In genomic region chr3:13068269-13069010, GRCh38 we compare ENCODE assay signal across 22 cellular contexts. TPM values are rescaled to one million over a fixed set of nuclear protein-coding genes. Genes with fewer than 3 reads are reported as not detected.
A peak's percentile ranks its signal among the peaks of the same experiment; 100 is the strongest.
DNase-seq lines count a peak whose midpoint lies in the region; ATAC-seq, FAIRE-seq and TF ChIP-seq lines count a peak whose summit lies in the region.
"Had no signal": no experiment of that assay in that cellular context is flagged by ENCODE, and none has a peak within 500 bp of the region (broad histone marks: within the 10 kb centered on the region; RNA-seq: fewer than 3 reads in every experiment).

No MANE protein-coding gene starts in this region.

- no peaks in the 10 kb centered on the region for H3K9me3 ChIP-seq in A549
- H3K9me3 ChIP-seq in H1 (ENCODE audit: insufficient read depth in 2 of 2, low read depth in 1 of 2, low read length in 1 of 2) = no peaks in the 10 kb centered on the region
- H3K9me3 ChIP-seq: pancreas, thoracic aorta had no signal

- H3K23me2 ChIP-seq in H1 (ENCODE audit: low read depth, low read length) = peaks cover 5% of the 10 kb centered on the region; the same call in 1 of the 2 replicates

- ATAC-seq in A549 (no peak), T-cell (replicated peaks in 1 of 4) (no peak), HG03460 (IDR thresholded peaks at IDR 0.05; ENCODE audit: unreplicated experiment) (no peak), GM21717 (IDR thresholded peaks at IDR 0.05; ENCODE audit: unreplicated experiment) (no peak)
- ATAC-seq: pancreas had no signal

- DNase-seq in A549 (ENCODE audit: low read depth in 1 of 2, low spot score in 1 of 2) (no peak), GM10248 (ENCODE audit: extremely low spot score) (no peak), T-cell (no peak), H1 (ENCODE audit: low read depth in 1 of 2, low spot score in 2 of 2) (no peak), mucosa of gallbladder (ENCODE audit: low spot score) (no peak), NCI-H2029 (lab: John Stamatoyannopoulos, UW) (no peak)
- DNase-seq: activated CD4-positive, alpha-beta T cell treated with anti-CD3 and anti-CD28 coated beads for 4 hours; activated gamma-delta T cell treated with Interleukin-2 at 50 U/mL for 16 hours; central memory CD4-positive, alpha-beta T cell; KBM-7; mammary epithelial cell; NCI-H1694; NCI-H510A; pancreas; stimulated activated CD4-positive, alpha-beta T cell treated with anti-CD3 and anti-CD28 coated beads, Interleukin-12 subunit alpha, Interleukin-12 subunit beta, amount 100 ng/mL, for 4 hours; SW 1271 had no signal

- no peak for TF ChIP-seq EP300 in A549 (IDR thresholded peaks at IDR 0.05)
- TF ChIP-seq EP300 in H1 (IDR thresholded peaks at IDR 0.05; ENCODE audit: borderline replicate concordance in 1 of 2, low read depth in 2 of 2, low read length in 2 of 2) = no peak

- 72% methylated on average over 4 of the region's 4 CpGs for WGBS in A549 (ENCODE audit: missing lambda C conversion rate)
- 81% methylated on average over 4 of the region's 4 CpGs; no CpG with 5 or more reads in 1 of the 2 experiments for WGBS in H1 (ENCODE audit: extremely low coverage in 1 of 2, insufficient coverage in 1 of 2, insufficient read length in 1 of 2, insufficient replicate concordance in 2 of 2, low coverage in 1 of 2, low lambda C conversion rate in 2 of 2, missing lambda C conversion rate in 1 of 2), 2 experiments

- no peak overlapping the region for H4K91ac ChIP-seq in H1 (replicated peaks; ENCODE audit: insufficient read length, low read length)

- no peak overlapping the region for H2BK120ac ChIP-seq in H1 (replicated peaks; ENCODE audit: low read depth, low read length)

- H3K4me1 Mint-ChIP-seq in T-cell = peaks cover 30 to 58% (median 44%) of the 10 kb centered on the region in 3 donors

- CTCF ChIA-PET in A549 (lab: Yijun Ruan, JAX) (interaction anchor here (0.7 kb wide), 1 partner anchor 1510 kb away, joined by 3 read pairs; no protein-coding TSS in a partner anchor), GM10248 (lab: Yijun Ruan, JAX) (interaction anchor here (1.5 kb wide), 1 partner anchor 22 kb away, joined by 3 read pairs; no protein-coding TSS in a partner anchor), T-cell (lab: Charles Lee) (interaction anchor here in 1 of 2 donors (0.5 kb wide), 1 partner anchor 394 kb away, joined by 4 read pairs; no protein-coding TSS in a partner anchor), H1 (lab: Charles Lee; ENCODE audit: partially characterized antibody) (interaction anchor here (0.7 to 1.6 kb wide), 5 partner anchors 10 to 41 kb away, joined by 3 to 5 read pairs (median 3); no protein-coding TSS in a partner anchor)

- no peaks in the 10 kb centered on the region for H3K79me1 ChIP-seq in H1 (ENCODE audit: low read depth, low read length)

- no peak for FAIRE-seq in A549 (lab: Jason Lieb, UNC)
- FAIRE-seq in H1 (lab: Jason Lieb, UNC) = no peak
- FAIRE-seq: endometrium, frontal cortex, pancreas, RCC 7860 had no signal

- H3K79me2 ChIP-seq in H1 (ENCODE audit: control insufficient read depth in 1 of 2, insufficient read depth in 2 of 2, low read length in 2 of 2) = no peaks in the 10 kb centered on the region

- H3K27ac Mint-ChIP-seq in T-cell = peak overlapping the region; percentile 46 to 88

- H3K4ac ChIP-seq in H1 (replicated peaks; ENCODE audit: insufficient read length, low read depth, low read length) = no peak overlapping the region

- TF ChIP-seq CTCF in A549 (IDR thresholded peaks at IDR 0.05) (no peak), GM10248 (IDR thresholded peaks at IDR 0.05; ENCODE audit: control extremely low read depth, extremely low read depth, low read depth, missing control alignments) (peak; percentile 12), H1 (IDR thresholded peaks at IDR 0.05; ENCODE audit: control extremely low read depth in 1 of 3, insufficient read depth in 1 of 3, low read depth in 1 of 3, low read length in 3 of 3) (peak in 1 of 3 experiments; percentile 17; a peak in 1 of 4 replicates)

- no peak overlapping the region for H3K56ac ChIP-seq in H1 (replicated peaks; ENCODE audit: insufficient read length, low read depth, low read length)

- H3K23ac ChIP-seq in H1 (ENCODE audit: insufficient read length) = no peak overlapping the region

- H2BK20ac ChIP-seq in H1 (ENCODE audit: low read length) = no peak overlapping the region

- TF ChIP-seq RAD21 in A549 (conservative IDR thresholded peaks at IDR 0.05 in 1 of 2, IDR thresholded peaks at IDR 0.05 in 1 of 2) (no peak), H1 (IDR thresholded peaks at IDR 0.05 in 1 of 2, conservative IDR thresholded peaks at IDR 0.05 in 1 of 2; ENCODE audit: low read depth in 2 of 2, low read length in 2 of 2) (peak; percentile 7 to 34; a peak in 2 of 4 replicates)

- no peaks in the 10 kb centered on the region for H3K9me3 Mint-ChIP-seq in T-cell

- POLR2A ChIA-PET in A549 (lab: Yijun Ruan, JAX) = no interaction called here
- POLR2A ChIA-PET in GM10248 (lab: Yijun Ruan, JAX) = interaction anchor here (1.0 kb wide), 1 partner anchor 48 kb away, joined by 3 read pairs; no protein-coding TSS in a partner anchor
- POLR2A ChIA-PET in T-cell (lab: Charles Lee) = interaction anchor here in 1 of 2 donors (0.6 kb wide), 1 partner anchor 25 kb away, joined by 5 read pairs; no protein-coding TSS in a partner anchor
- POLR2A ChIA-PET in H1 (lab: Charles Lee; ENCODE audit: partially characterized antibody) = no interaction called here

- H3K9ac ChIP-seq in H1 (replicated peaks in 1 of 4; ENCODE audit: extremely low read depth in 1 of 4, low read depth in 3 of 4, low read length in 3 of 4) = no peak overlapping the region

- H3K36me3 ChIP-seq in H1 (ENCODE audit: control insufficient read depth in 2 of 4, insufficient read depth in 4 of 4, low read length in 3 of 4) = no peaks in the 10 kb centered on the region
- H3K36me3 ChIP-seq: pancreas, thoracic aorta had no signal

- no peaks in the 10 kb centered on the region for H3K36me3 Mint-ChIP-seq in T-cell

- H3K4me3 ChIP-seq in A549 (no peak overlapping the region), H1 (ENCODE audit: extremely low read depth in 1 of 4, insufficient read depth in 2 of 4, low read depth in 3 of 4, low read length in 4 of 4) (no peak overlapping the region)
- H3K4me3 ChIP-seq: pancreas, thoracic aorta had no signal

- H3K4me2 ChIP-seq in A549 (no peak overlapping the region), H1 (ENCODE audit: insufficient read depth in 1 of 2, low read depth in 2 of 2, low read length in 2 of 2) (no peak overlapping the region)

- H3K14ac ChIP-seq in H1 (ENCODE audit: insufficient read length) = no peak overlapping the region

- TF ChIP-seq POLR2A in A549 (IDR thresholded peaks at IDR 0.05; ENCODE audit: low read length) = no peak
- no peak for TF ChIP-seq POLR2A in H1 (IDR thresholded peaks at IDR 0.05; ENCODE audit: control extremely low read depth in 1 of 2, low read depth in 2 of 2, low read length in 2 of 2)

- peaks cover 0 to 2% of the 10 kb centered on the region in 2 donors for H3K27me3 Mint-ChIP-seq in T-cell

- H2BK12ac ChIP-seq in H1 (ENCODE audit: low read depth, low read length) = no peak overlapping the region

- no peak overlapping the region for H2AFZ ChIP-seq in H1 (ENCODE audit: low read length)

- no peak overlapping the region for H2BK15ac ChIP-seq in H1 (ENCODE audit: low read length)

- no peak overlapping the region for H2AK5ac ChIP-seq in H1 (ENCODE audit: low read depth, low read length)

- H4K8ac ChIP-seq in H1 (ENCODE audit: extremely low read depth, insufficient read depth, low read length) = no peak overlapping the region

- H3K27ac ChIP-seq in A549 = no peak overlapping the region
- H3K27ac ChIP-seq in H1 (ENCODE audit: low read depth, low read length) = no peak overlapping the region
- H3K27ac ChIP-seq: pancreas, thoracic aorta had no signal

- H3K27me3 ChIP-seq in H1 (replicated peaks in 1 of 4; ENCODE audit: control insufficient read depth in 3 of 4, extremely low read depth in 1 of 4, insufficient read depth in 3 of 4, low read length in 3 of 4) = peaks cover 0 to 14% (median 10%) of the 10 kb centered on the region in 4 experiments; a peak in 6 of 7 replicates
- H3K27me3 ChIP-seq: pancreas had no signal

- peaks cover 2 to 3% of the 10 kb centered on the region in 2 experiments for H4K20me1 ChIP-seq in H1 (replicated peaks in 1 of 2; ENCODE audit: control insufficient read depth in 1 of 2, insufficient read depth in 2 of 2, low read length in 2 of 2)

- no peak overlapping the region for H4K5ac ChIP-seq in H1 (ENCODE audit: insufficient read length, low read depth, low read length)

- H3K4me3 Mint-ChIP-seq in T-cell = peak overlapping the region in 1 of 3 donors; percentile 37

- H3K18ac ChIP-seq in H1 (ENCODE audit: extremely low read depth, low read length) = no peak overlapping the region

- H2BK5ac ChIP-seq in H1 (ENCODE audit: low read depth, low read length) = 0 out of 2 replicates have a peak overlapping the region, but pooled peaks have one; percentile 16

- H3K4me1 ChIP-seq in A549 (no peaks in the 10 kb centered on the region), H1 (replicated peaks in 1 of 4; ENCODE audit: control insufficient read depth in 3 of 4, insufficient read depth in 4 of 4, low read length in 3 of 4) (peaks cover 0 to 8% (median 4%) of the 10 kb centered on the region in 4 experiments; a peak in 4 of 7 replicates)
- H3K4me1 ChIP-seq: pancreas had no signal

TF ChIP-seq in A549, 52 proteins besides CTCF, POLR2A, EP300 and RAD21:
- no peak for TF ChIP-seq MAFK (IDR thresholded peaks at IDR 0.05; ENCODE audit: partially characterized antibody)
- TF ChIP-seq ZFP36 (IDR thresholded peaks at IDR 0.05; ENCODE audit: borderline replicate concordance, partially characterized antibody) = peak; percentile 76
TF ChIP-seq in A549: peak in this region for 1.

TF ChIP-seq in H1, 55 proteins besides CTCF, POLR2A, EP300 and RAD21:
- TF ChIP-seq TAF1 (IDR thresholded peaks at IDR 0.05; ENCODE audit: low read depth, low read length) (no peak), GABPA (IDR thresholded peaks at IDR 0.05; ENCODE audit: borderline replicate concordance, insufficient read depth, low read length) (no peak)

RNA-seq across cellular contexts. Expression of gene IQSEC1, which starts 4.8 kb away (rescaled TPM):
- polyA plus RNA-seq in A549 (2011; rRNA removed) (3.7 and 5.8 TPM in 2 replicates), A549 (2017; fragmentation: RNase III; extraction: RNeasy Plus Mini Kit Qiagen cat#74134 plus additional on column Dnase treatment) (10.2 to 10.7 TPM (median 10.5 TPM) in 3 replicates), H1 (2011; rRNA removed) (6.8 and 12.4 TPM in 2 replicates)
- polyA plus RNA-seq in A549 (2012; cell fraction: cytosol; rRNA removed) = 6.7 and 9.6 TPM in 2 replicates
- polyA plus RNA-seq in A549 (2012; cell fraction: nucleus; rRNA removed) = 17.5 and 17.8 TPM in 2 replicates
- polyA minus RNA-seq in A549 (2011; rRNA and poly(A)+ RNA removed) = 7.4 and 9.4 TPM in 2 replicates
- total RNA-seq in T-cell (100 to 1,000 TPM in 1 of 5 donors, 10 to 100 TPM in 4; 73.7 to 113 (median 86.9) TPM), mucosa of gallbladder (49.8 TPM)
- 28.2 and 28.8 TPM in 2 replicates for total RNA-seq in H1 (2021; fragmentation: NEBNext Ultra II Directional; extraction: Animal tissue kit (Norgen Biotek cat#: 25700))
- polyA plus RNA-seq in H1 (2011; cell fraction: cytosol; rRNA removed) = 5.7 TPM
- 26.7 TPM for polyA plus RNA-seq in H1 (2011; cell fraction: nucleus; rRNA removed)
- 16.5 to 22.4 TPM (median 19.3 TPM) in 4 replicates for polyA plus RNA-seq in H1 (2012, experiment 1 of 2)
- 9.5 TPM for polyA plus RNA-seq in H1 (2012, experiment 2 of 2)
- polyA plus RNA-seq in H1 (2013, experiment 1 of 2) = 16.4 TPM
- polyA plus RNA-seq in H1 (2013, experiment 2 of 2) = 15.3 TPM
- 11.0 and 11.7 TPM in 2 replicates for polyA minus RNA-seq in H1 (2011; rRNA and poly(A)+ RNA removed)
- polyA minus RNA-seq in H1 (2011; cell fraction: cytosol; rRNA and poly(A)+ RNA removed) = 14.5 TPM
- 36.0 TPM for polyA minus RNA-seq in H1 (2011; cell fraction: nucleus; rRNA and poly(A)+ RNA removed)

Comparison
In these comparisons a context has a peak if more than half of its experiments do, and no peak if none do; other contexts are left out.
1. Of the 18 proteins assayed by ChIP-seq in both H1 and A549: peak only in H1: RAD21; only in A549: none; in both: none; in neither: 16; mixed calls (peak in some experiments, not most) for 1.